16 cellular contexts compared by ENCODE assay signal in the genomic region with DNA sequence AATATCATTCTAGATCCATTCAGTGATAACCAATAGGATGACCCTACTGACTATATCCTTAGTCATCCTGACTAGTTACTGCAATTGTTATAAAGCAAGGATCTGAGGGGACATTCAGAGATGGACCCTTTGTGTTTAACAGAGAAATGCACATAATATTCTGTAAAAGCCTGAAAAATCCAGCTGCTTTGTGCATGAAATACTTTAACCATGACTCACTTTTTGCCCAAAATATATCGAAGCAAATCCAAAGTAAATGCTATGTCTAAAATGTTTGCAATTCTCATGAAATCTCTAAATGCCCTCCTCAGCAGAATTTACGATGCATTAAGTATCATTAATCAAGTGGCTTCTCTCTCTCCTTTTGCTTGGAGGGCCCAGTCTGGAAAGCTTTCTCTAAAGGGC.
A peak's percentile ranks its signal among the peaks of the same experiment; 100 is the strongest.
DNase-seq lines count a peak whose midpoint lies in the region; ATAC-seq and TF ChIP-seq lines count a peak whose summit lies in the region.
"Had no signal": no experiment of that assay in that cellular context is flagged by ENCODE, and none has a peak within 500 bp of the region (broad histone marks: within the 10 kb centered on the region; RNA-seq: fewer than 3 reads in every experiment).

No MANE protein-coding gene starts in this region.

- in situ Hi-C loops in IMR-90 (cut with MboI; ENCODE audit: low sequenced_read_pairs) = no loop called here

- H3K4me2 ChIP-seq in IMR-90 (ENCODE audit: low read depth, low read length) = peak overlapping the region; percentile 76; the same call in 1 of the 2 replicates
- H3K4me2 ChIP-seq in mesenchymal stem cell (ENCODE audit: low read length, poor library complexity, severe bottlenecking) = no peak overlapping the region

- 0 out of 2 replicates have a peak overlapping the region, but pooled peaks have one; percentile 49 for H4K5ac ChIP-seq in IMR-90 (ENCODE audit: low read depth, low read length)

- H3K27me3 ChIP-seq in IMR-90 (ENCODE audit: control insufficient read depth, insufficient read depth, low read length) (no peaks in the 10 kb centered on the region), breast epithelium (no peaks in the 10 kb centered on the region), mesenchymal stem cell (ENCODE audit: control insufficient read depth in 1 of 2, insufficient read depth in 1 of 2, low read length in 2 of 2) (no peaks in the 10 kb centered on the region), gastroesophageal sphincter (no peaks in the 10 kb centered on the region)
- H3K27me3 ChIP-seq: vagina had no signal

- no peak overlapping the region for H3K4me3 ChIP-seq in IMR-90 (ENCODE audit: insufficient read depth, low read depth, low read length)
- H3K4me3 ChIP-seq in breast epithelium = no peak overlapping the region
- no peak overlapping the region for H3K4me3 ChIP-seq in mesenchymal stem cell (ENCODE audit: insufficient read depth in 1 of 2, low read depth in 1 of 2, low read length in 2 of 2)
- H3K4me3 ChIP-seq in gastroesophageal sphincter = no peak overlapping the region
- H3K4me3 ChIP-seq: vagina had no signal

- H2BK15ac ChIP-seq in IMR-90 (ENCODE audit: low read depth, low read length) = no peak overlapping the region; the same call in 2 of the 3 replicates
- H2BK15ac ChIP-seq in mesenchymal stem cell (ENCODE audit: low read depth, poor library complexity, severe bottlenecking) = no peak overlapping the region

- no peak for TF ChIP-seq EP300 in gastroesophageal sphincter (IDR thresholded peaks at IDR 0.05)

- H3K18ac ChIP-seq in IMR-90 (ENCODE audit: low read depth, low read length) (peak overlapping the region; percentile 80; the same call in 1 of the 2 replicates), mesenchymal stem cell (ENCODE audit: low read depth in 1 of 2, low read length in 2 of 2) (no peak overlapping the region)

- H3K14ac ChIP-seq in IMR-90 (replicated peaks; ENCODE audit: low read depth, low read length) (no peak overlapping the region), mesenchymal stem cell (ENCODE audit: low read length in 2 of 2) (no peak overlapping the region)

- no peak overlapping the region; the same call in 1 of the 2 replicates for H2BK20ac ChIP-seq in IMR-90 (ENCODE audit: low read depth, low read length)

- H2AK5ac ChIP-seq in IMR-90 (ENCODE audit: low read depth, low read length) (no peak overlapping the region), mesenchymal stem cell (ENCODE audit: low read length, severe bottlenecking) (no peak overlapping the region)

- TF ChIP-seq POLR2A in IMR-90 (IDR thresholded peaks at IDR 0.05; ENCODE audit: low read depth, low read length) (no peak), breast epithelium (IDR thresholded peaks at IDR 0.05) (no peak), gastroesophageal sphincter (IDR thresholded peaks at IDR 0.05) (no peak)

- H3K4me1 ChIP-seq in IMR-90 (ENCODE audit: control insufficient read depth, insufficient read depth, low read length) (peaks cover 27% of the 10 kb centered on the region), breast epithelium (peaks cover 19 to 24% of the 10 kb centered on the region in 2 donors), mesenchymal stem cell (ENCODE audit: control insufficient read depth, insufficient read depth, low read depth, low read length) (peaks cover 8% of the 10 kb centered on the region), gastroesophageal sphincter (peaks cover 7 to 48% (median 16%) of the 10 kb centered on the region in 3 donors)

- dilution Hi-C loops in IMR-90 (cut with HindIII; ENCODE audit: low sequenced_read_pairs, unreplicated experiment) = no loop called here

- no peak overlapping the region for H2AK9ac ChIP-seq in IMR-90 (replicated peaks; ENCODE audit: low read depth, low read length, poor library complexity)

- H3K9me3 ChIP-seq in IMR-90 (ENCODE audit: control insufficient read depth, insufficient read depth, low read length) = no peaks in the 10 kb centered on the region
- no peaks in the 10 kb centered on the region for H3K9me3 ChIP-seq in breast epithelium
- no peaks in the 10 kb centered on the region for H3K9me3 ChIP-seq in mesenchymal stem cell (ENCODE audit: control insufficient read depth, low read length)
- H3K9me3 ChIP-seq in gastroesophageal sphincter = no peaks in the 10 kb centered on the region
- H3K9me3 ChIP-seq: vagina had no signal

- H4K8ac ChIP-seq in IMR-90 (ENCODE audit: low read depth in 2 of 2, low read length in 2 of 2) (0 out of 4 replicates have a peak overlapping the region, but pooled peaks of 1 of the 2 experiments have one; percentile 6), mesenchymal stem cell (ENCODE audit: low read length) (no peak overlapping the region)

- H2AFZ ChIP-seq in IMR-90 (replicated peaks; ENCODE audit: low read length, poor library complexity) (no peak overlapping the region), mesenchymal stem cell (ENCODE audit: low read depth, low read length) (no peak overlapping the region)

- no peak overlapping the region for H3K56ac ChIP-seq in IMR-90 (ENCODE audit: extremely low read depth, insufficient read depth, low read length)

- H3K79me1 ChIP-seq in IMR-90 (ENCODE audit: low read depth in 1 of 2, low read length in 2 of 2) (peaks cover 41 to 65% of the 10 kb centered on the region in 2 experiments), mesenchymal stem cell (replicated peaks; ENCODE audit: low read length, poor library complexity, severe bottlenecking) (peaks cover 18% of the 10 kb centered on the region)

- CTCF ChIA-PET in IMR-90 (lab: Yijun Ruan, JAX) = interaction anchor here (1.2 kb wide), 1 partner anchor 237 kb away, joined by 3 read pairs; no protein-coding TSS in a partner anchor

- H3K9ac ChIP-seq in IMR-90 (ENCODE audit: low read depth, low read length) (no peak overlapping the region), mesenchymal stem cell (ENCODE audit: low read length) (peak overlapping the region; percentile 62)

- H3K23ac ChIP-seq in IMR-90 (ENCODE audit: low read depth, low read length) (0 out of 2 replicates have a peak overlapping the region, but pooled peaks have one; percentile 6), mesenchymal stem cell (ENCODE audit: low read length in 2 of 2) (no peak overlapping the region)

- intact Hi-C loops in IMR-90 (cut with micrococcal nuclease) = no loop called here
- intact Hi-C loops in breast epithelium (cut with DNase I; ENCODE audit: low total_unique reads) = loop anchor here (2.0 kb wide), 1 partner anchor 14 kb away; no protein-coding TSS in a partner anchor

- no TSS peak for BruUV-seq in IMR-90 (replicated peaks; lab: Mats Ljungman, UMichigan)

- H3K4ac ChIP-seq in IMR-90 (ENCODE audit: low read depth, low read length) = no peak overlapping the region; the same call in 1 of the 2 replicates
- no peak overlapping the region for H3K4ac ChIP-seq in mesenchymal stem cell (ENCODE audit: low read depth in 1 of 2, low read length in 2 of 2)

- DNase-seq in AG08395 (ENCODE audit: low spot score) (peak; percentile 57), IMR-90 (peak; percentile 68), breast epithelium (ENCODE audit: low spot score in 2 of 2) (no peak), mesenchymal stem cell (peak; percentile 57), GM20000 (ENCODE audit: low spot score) (no peak), SHP77 (lab: John Stamatoyannopoulos, UW) (no peak)
- DNase-seq: GDM1, islet precursor cell, NCI-H1048, NCI-H446, WERI-Rb-1 had no signal

- H4K91ac ChIP-seq in IMR-90 (ENCODE audit: insufficient read depth, low read depth, low read length) (no peak overlapping the region), mesenchymal stem cell (ENCODE audit: low read length) (no peak overlapping the region)

- H3K9me1 ChIP-seq in IMR-90 (ENCODE audit: insufficient read depth, low read length) = peaks cover 20% of the 10 kb centered on the region

- no peak for TF ChIP-seq RAD21 in IMR-90 (IDR thresholded peaks at IDR 0.05; ENCODE audit: low read length)

- WGBS in IMR-90 (ENCODE audit: extremely low coverage in 2 of 2, insufficient read length in 1 of 2), 2 experiments = 0% methylated on average over 1 of the region's 2 CpGs; no CpG with 5 or more reads in 1 of the 2 experiments
- WGBS in mesenchymal stem cell = 3% methylated on average over 2 of the region's 2 CpGs
- WGBS in gastroesophageal sphincter (ENCODE audit: low coverage in 1 of 2), 2 donors = 10 to 33% methylated on average over 2 of the region's 2 CpGs

- no peaks in the 10 kb centered on the region; the same call in 1 of the 2 replicates for H4K20me1 ChIP-seq in IMR-90 (ENCODE audit: insufficient read depth, low read length)

- H3K36me3 ChIP-seq in IMR-90 (ENCODE audit: control insufficient read depth, insufficient read depth, low read length) (no peaks in the 10 kb centered on the region), breast epithelium (no peaks in the 10 kb centered on the region), mesenchymal stem cell (ENCODE audit: control insufficient read depth in 1 of 2, insufficient read depth in 2 of 2, low read depth in 1 of 2, low read length in 2 of 2) (no peaks in the 10 kb centered on the region), gastroesophageal sphincter (no peaks in the 10 kb centered on the region)
- H3K36me3 ChIP-seq: vagina, WERI-Rb-1 had no signal

- no peak overlapping the region for H2BK12ac ChIP-seq in mesenchymal stem cell (ENCODE audit: low read length in 2 of 2)

- H3K27ac ChIP-seq in IMR-90 (ENCODE audit: insufficient read depth, low read length) (no peak overlapping the region), breast epithelium (peak overlapping the region; percentile 70 to 95), mesenchymal stem cell (ENCODE audit: low read length, poor library complexity, severe bottlenecking) (peak overlapping the region; percentile 97), gastroesophageal sphincter (no peak overlapping the region)
- H3K27ac ChIP-seq: HL-60, RWPE1, vagina, WERI-Rb-1 had no signal

- peak overlapping the region; percentile 73 for H2BK5ac ChIP-seq in IMR-90 (ENCODE audit: low read depth, low read length, poor library complexity, severe bottlenecking)
- H2BK5ac ChIP-seq in mesenchymal stem cell (ENCODE audit: low read depth, low read length, poor library complexity, severe bottlenecking) = no peak overlapping the region

- H2BK120ac ChIP-seq in IMR-90 (ENCODE audit: low read depth, low read length) (peak overlapping the region; percentile 84), mesenchymal stem cell (ENCODE audit: low read depth, low read length) (no peak overlapping the region)

- POLR2A ChIA-PET in IMR-90 (lab: Charles Lee; ENCODE audit: unreplicated experiment) = no interaction called here

- peak; percentile 50 for ATAC-seq in IMR-90 (ENCODE audit: low read depth)
- no peak for ATAC-seq in HG03442 (IDR thresholded peaks at IDR 0.05; ENCODE audit: unreplicated experiment)
- no peak for ATAC-seq in gastroesophageal sphincter

- TF ChIP-seq CTCF in IMR-90 (conservative IDR thresholded peaks at IDR 0.05; ENCODE audit: low read depth, low read length) (no peak), breast epithelium (IDR thresholded peaks at IDR 0.05) (no peak), gastroesophageal sphincter (IDR thresholded peaks at IDR 0.05) (no peak), GM20000 (IDR thresholded peaks at IDR 0.05; ENCODE audit: extremely low read depth, missing control alignments) (no peak)

TF ChIP-seq in IMR-90, 13 proteins besides CTCF, POLR2A, EP300 and RAD21 (continues in another document):
- TF ChIP-seq BHLHE40 (IDR thresholded peaks at IDR 0.05; ENCODE audit: low read depth, low read length) = no peak
- no peak for TF ChIP-seq MXI1 (IDR thresholded peaks at IDR 0.05; ENCODE audit: borderline replicate concordance, low read depth, low read length)
- TF ChIP-seq RCOR1 (IDR thresholded peaks at IDR 0.05; ENCODE audit: insufficient replicate concordance, low read length) = no peak

Comparison
In these comparisons a context has a peak if more than half of its experiments do, and no peak if none do; other contexts are left out.
1. DNase-seq: peak in AG08395 (single experiment), IMR-90 (single experiment) and mesenchymal stem cell (single experiment); none in breast epithelium (0 of 2), GM20000 (single experiment) and SHP77 (0 of 2).
2. H3K27ac ChIP-seq: peak in breast epithelium (2 of 2) and mesenchymal stem cell (single experiment); none in IMR-90 (single experiment) and gastroesophageal sphincter (0 of 4).